In the genomic region with DNA sequence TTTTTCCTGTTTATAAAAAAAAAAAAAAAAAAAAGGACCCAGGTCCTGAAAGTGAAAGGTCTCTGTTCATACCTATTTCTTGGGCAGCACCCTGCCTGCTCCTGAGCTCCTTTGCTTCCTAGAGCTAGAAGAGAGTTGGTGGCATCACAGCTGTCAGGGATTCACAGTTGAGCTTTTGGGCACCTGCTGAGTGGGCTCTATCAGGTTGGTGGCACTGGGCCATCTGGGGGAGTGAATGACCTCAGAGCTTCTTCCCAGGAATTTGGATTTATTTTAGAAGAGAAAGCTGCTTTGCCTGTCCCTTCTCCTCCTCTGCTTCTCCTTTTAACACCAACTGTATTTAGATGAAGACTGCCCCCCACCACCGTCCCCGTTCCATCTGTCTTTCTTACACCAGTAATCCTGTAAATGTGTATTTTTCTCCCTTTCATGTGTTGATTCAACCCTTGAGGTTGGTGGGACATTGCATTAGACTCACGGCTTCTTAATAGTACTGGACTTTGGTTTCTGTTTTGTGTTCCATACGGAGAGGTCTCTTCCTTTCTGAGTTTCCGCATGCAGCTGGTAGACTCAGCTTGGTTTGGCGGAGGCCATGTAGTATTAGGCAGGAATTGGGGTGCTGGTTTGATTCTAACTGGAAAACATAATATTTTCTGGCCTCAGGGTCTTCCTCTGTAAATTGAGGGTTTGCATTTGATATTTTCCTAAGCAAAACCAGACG, we compare ENCODE assay signal across 10 cellular contexts. TPM values are rescaled to one million over a fixed set of nuclear protein-coding genes. Genes with fewer than 3 reads are reported as not detected.
DNase-seq lines count a peak whose midpoint lies in the region; ATAC-seq and TF ChIP-seq lines count a peak whose summit lies in the region.
"Had no signal": no experiment of that assay in that cellular context is flagged by ENCODE, and none has a peak within 500 bp of the region (broad histone marks: within the 10 kb centered on the region; RNA-seq: fewer than 3 reads in every experiment).

No MANE protein-coding gene starts in this region.

- no peaks in the 10 kb centered on the region for H3K27me3 ChIP-seq in spleen (replicated peaks in 1 of 7)
- H3K27me3 ChIP-seq: colonic mucosa, upper lobe of left lung had no signal

- no peaks in the 10 kb centered on the region for H3K36me3 ChIP-seq in spleen
- H3K36me3 ChIP-seq: colonic mucosa, upper lobe of left lung had no signal

- intact Hi-C loops in spleen (cut with DNase I; ENCODE audit: low total_unique reads), result loop anchor here (5.0 kb wide), 2 partner anchors 129 to 166 kb away; no protein-coding TSS in a partner anchor
- intact Hi-C loops in posterior vena cava (cut with DNase I), result loop anchor here in 1 of 2 donors (10.0 kb wide), 1 partner anchor 122 kb away; no protein-coding TSS in a partner anchor

- CTCF ChIA-PET in activated CD8-positive, alpha-beta memory T cell treated with anti-CD3 and anti-CD28 coated beads, Interleukin-2, amount 10 ng/mL, durations not matched to agents 7 days and 5 days (lab: Charles Lee), result interaction anchor here (0.7 to 5.5 kb wide), 21 partner anchors 7 to 356 kb away, joined by 3 to 89 read pairs (median 7); a partner anchor contains a TSS

- H3K4me3 ChIP-seq in spleen, result peak overlapping the region in 1 of 8 donors; percentile 41
- H3K4me3 ChIP-seq: colonic mucosa, upper lobe of left lung had no signal

- no peak for TF ChIP-seq CTCF in spleen (IDR thresholded peaks at IDR 0.05 in 8 of 11, conservative IDR thresholded peaks at IDR 0.05 in 3 of 11)

- no peak for TF ChIP-seq POLR2A in spleen (IDR thresholded peaks at IDR 0.05)

- H3K4me3 Mint-ChIP-seq in activated CD8-positive, alpha-beta memory T cell treated with anti-CD3 and anti-CD28 coated beads, Interleukin-2, amount 10 ng/mL, durations not matched to agents 7 days and 5 days, result peak overlapping the region; percentile 51
- peak overlapping the region; percentile 25 for H3K4me3 Mint-ChIP-seq in activated naive CD8-positive, alpha-beta T cell treated with anti-CD3 and anti-CD28 coated beads, Interleukin-2, amount 50 U/mL, for 24 hours

- no peak for DNase-seq in activated CD8-positive, alpha-beta memory T cell treated with anti-CD3 and anti-CD28 coated beads, Interleukin-2, amount 10 ng/mL, durations not matched to agents 7 days and 5 days
- no peak for DNase-seq in activated CD8-positive, alpha-beta memory T cell treated with anti-CD3 and anti-CD28 coated beads, Interleukin-2, amount 50 U/mL, for 48 hours
- DNase-seq in NCI-H1694 treated with DMSO at 0.1 percent for 48 hours (lab: John Stamatoyannopoulos, UW) (peak; percentile 24), spleen (no peak), posterior vena cava (ENCODE audit: low spot score) (no peak), NCI-H226 (no peak)
- DNase-seq in activated naive CD8-positive, alpha-beta T cell treated with anti-CD3 and anti-CD28 coated beads, Interleukin-2, amount 50 U/mL, for 24 hours, result no peak

- H3K9me3 ChIP-seq in spleen, result no peaks in the 10 kb centered on the region
- H3K9me3 ChIP-seq: colonic mucosa, upper lobe of left lung had no signal

- peaks cover 48 to 100% (median 87%) of the 10 kb centered on the region in 6 donors for H3K4me1 ChIP-seq in spleen
- H3K4me1 ChIP-seq: colonic mucosa had no signal

- peak overlapping the region; percentile 42 for H3K27ac Mint-ChIP-seq in activated CD8-positive, alpha-beta memory T cell treated with anti-CD3 and anti-CD28 coated beads, Interleukin-2, amount 10 ng/mL, durations not matched to agents 7 days and 5 days
- peak overlapping the region; percentile 17 for H3K27ac Mint-ChIP-seq in activated naive CD8-positive, alpha-beta T cell treated with anti-CD3 and anti-CD28 coated beads, Interleukin-2, amount 50 U/mL, for 24 hours

- 52 to 78% (median 67%) methylated on average over 7 of the region's 7 CpGs for WGBS in spleen, 5 donors

- H3K36me3 Mint-ChIP-seq in activated CD8-positive, alpha-beta memory T cell treated with anti-CD3 and anti-CD28 coated beads, Interleukin-2, amount 10 ng/mL, durations not matched to agents 7 days and 5 days, result peaks cover 5% of the 10 kb centered on the region
- peaks cover 3% of the 10 kb centered on the region for H3K36me3 Mint-ChIP-seq in activated naive CD8-positive, alpha-beta T cell treated with anti-CD3 and anti-CD28 coated beads, Interleukin-2, amount 50 U/mL, for 24 hours (ENCODE audit: low read depth)

- H3K27ac ChIP-seq in spleen, result peak overlapping the region in 7 of 8 donors; percentile 24 to 86 (median 52)
- H3K27ac ChIP-seq: colonic mucosa had no signal

- H3K9me3 Mint-ChIP-seq in activated CD8-positive, alpha-beta memory T cell treated with anti-CD3 and anti-CD28 coated beads, Interleukin-2, amount 10 ng/mL, durations not matched to agents 7 days and 5 days (ENCODE audit: low read depth), result no peaks in the 10 kb centered on the region
- no peaks in the 10 kb centered on the region for H3K9me3 Mint-ChIP-seq in activated naive CD8-positive, alpha-beta T cell treated with anti-CD3 and anti-CD28 coated beads, Interleukin-2, amount 50 U/mL, for 24 hours

- no peak for ATAC-seq in activated CD8-positive, alpha-beta memory T cell treated with anti-CD3 and anti-CD28 coated beads, Interleukin-2, amount 10 ng/mL, durations not matched to agents 7 days and 5 days
- no peak for ATAC-seq in activated naive CD8-positive, alpha-beta T cell treated with anti-CD3 and anti-CD28 coated beads, Interleukin-2, amount 50 U/mL, for 24 hours
- ATAC-seq in GM18867 (IDR thresholded peaks at IDR 0.05; ENCODE audit: unreplicated experiment), result no peak

- H3K4me1 Mint-ChIP-seq in activated CD8-positive, alpha-beta memory T cell treated with anti-CD3 and anti-CD28 coated beads, Interleukin-2, amount 10 ng/mL, durations not matched to agents 7 days and 5 days, result peaks cover 75% of the 10 kb centered on the region
- peaks cover 82% of the 10 kb centered on the region for H3K4me1 Mint-ChIP-seq in activated naive CD8-positive, alpha-beta T cell treated with anti-CD3 and anti-CD28 coated beads, Interleukin-2, amount 50 U/mL, for 24 hours

- H3K27me3 Mint-ChIP-seq in activated CD8-positive, alpha-beta memory T cell treated with anti-CD3 and anti-CD28 coated beads, Interleukin-2, amount 10 ng/mL, durations not matched to agents 7 days and 5 days, result peaks cover 45% of the 10 kb centered on the region
- H3K27me3 Mint-ChIP-seq in activated naive CD8-positive, alpha-beta T cell treated with anti-CD3 and anti-CD28 coated beads, Interleukin-2, amount 50 U/mL, for 24 hours, result no peaks in the 10 kb centered on the region

RNA-seq across cellular contexts. Expression of a gene that starts 7.6 kb away (rescaled TPM):
- 10 to 100 TPM; 40.3 to 43.6 TPM for total RNA-seq in activated CD8-positive, alpha-beta memory T cell treated with anti-CD3 and anti-CD28 coated beads, Interleukin-2, amount 10 ng/mL, durations not matched to agents 7 days and 5 days
- total RNA-seq in spleen, result 100 to 1,000 TPM in 4 of 7 donors, 10 to 100 TPM in 3; 81.0 to 110 (median 101) TPM
- 10 to 100 TPM; 11.2 to 17.5 (median 14.4) TPM for polyA plus RNA-seq in spleen
- 10 to 100 TPM; 41.7 to 42.8 TPM for total RNA-seq in posterior vena cava
